Comparison of ENCODE assay signal across 12 cellular contexts in the genomic region with DNA sequence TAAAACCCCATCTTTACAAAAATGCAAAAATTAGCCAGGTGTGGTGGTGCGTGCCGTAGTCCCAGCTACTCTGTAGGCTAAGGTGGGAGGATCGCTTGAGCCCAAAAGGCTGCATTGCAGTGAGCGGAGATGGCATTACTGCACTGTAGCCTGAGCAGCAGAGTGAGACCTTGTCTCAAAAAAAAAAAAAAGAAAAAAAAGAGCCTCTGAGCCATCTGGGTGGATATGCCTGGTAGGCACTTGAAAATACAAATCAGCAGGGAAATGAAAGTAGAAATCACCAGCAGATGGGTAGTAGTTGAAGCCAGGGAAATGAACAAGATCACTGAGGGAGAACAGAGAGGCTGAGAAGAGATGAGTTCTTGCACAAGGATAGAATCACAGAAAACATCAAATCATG.
DNase-seq lines count a peak whose midpoint lies in the region; ATAC-seq and TF ChIP-seq lines count a peak whose summit lies in the region.
"Had no signal": no experiment of that assay in that cellular context is flagged by ENCODE, and none has a peak within 500 bp of the region (broad histone marks: within the 10 kb centered on the region; RNA-seq: fewer than 3 reads in every experiment).

No MANE protein-coding gene starts in this region.

- no peaks in the 10 kb centered on the region for H3K4me1 Mint-ChIP-seq in Calu3 (ENCODE audit: low read depth, unreplicated experiment)

- H3K27me3 ChIP-seq in Peyer's patch (no peaks in the 10 kb centered on the region), HAP-1 (ENCODE audit: low read depth) (no peaks in the 10 kb centered on the region), SJCRH30 (no peaks in the 10 kb centered on the region)
- H3K27me3 ChIP-seq: transverse colon had no signal

- no peak overlapping the region for H3K4me3 Mint-ChIP-seq in Calu3 (ENCODE audit: low read depth, unreplicated experiment)
- H3K4me3 Mint-ChIP-seq: activated T-cell treated with anti-CD3 and anti-CD28 coated beads, Interleukin-2, amount 50 U/mL, for 24 hours had no signal

- no peaks in the 10 kb centered on the region for H3K9me3 Mint-ChIP-seq in Calu3 (ENCODE audit: low read depth, unreplicated experiment)
- H3K9me3 Mint-ChIP-seq: activated T-cell treated with anti-CD3 and anti-CD28 coated beads, Interleukin-2, amount 50 U/mL, for 24 hours had no signal

- no peaks in the 10 kb centered on the region for H3K36me3 Mint-ChIP-seq in Calu3 (ENCODE audit: insufficient read depth, unreplicated experiment)

- in situ Hi-C loops in HAP-1 (cut with MboI; ENCODE audit: low sequenced_read_pairs), result no loop called here

- CTCF ChIA-PET in Calu3 (lab: Charles Lee), result interaction anchor here (1.0 kb wide), 1 partner anchor 62 kb away, joined by 3 read pairs; no protein-coding TSS in a partner anchor

- TF ChIP-seq CTCF in Peyer's patch (IDR thresholded peaks at IDR 0.05) (no peak), Calu3 (IDR thresholded peaks at IDR 0.05; ENCODE audit: unreplicated experiment) (no peak)

- H3K27me3 Mint-ChIP-seq in Calu3 (ENCODE audit: unreplicated experiment), result no peaks in the 10 kb centered on the region

- no peak overlapping the region for H3K4me3 ChIP-seq in Peyer's patch
- no peak overlapping the region for H3K4me3 ChIP-seq in HAP-1
- H3K4me3 ChIP-seq in SJCRH30, result no peak overlapping the region
- H3K4me3 ChIP-seq: K562, transverse colon had no signal

- TF ChIP-seq POLR2A in Peyer's patch (IDR thresholded peaks at IDR 0.05), result no peak

- intact Hi-C loops in Calu3 (cut with micrococcal nuclease; ENCODE audit: unreplicated experiment), result no loop called here

- H3K36me3 ChIP-seq in Peyer's patch (no peaks in the 10 kb centered on the region), HAP-1 (replicated peaks) (no peaks in the 10 kb centered on the region), SJCRH30 (no peaks in the 10 kb centered on the region)
- H3K36me3 ChIP-seq: transverse colon had no signal

- no TSS peak for BruUV-seq in Calu3 (replicated peaks; lab: Mats Ljungman, UMichigan)

- no peak overlapping the region for H3K27ac Mint-ChIP-seq in Calu3 (ENCODE audit: unreplicated experiment)
- H3K27ac Mint-ChIP-seq: activated T-cell treated with anti-CD3 and anti-CD28 coated beads, Interleukin-2, amount 50 U/mL, for 24 hours had no signal

- H3K9me3 ChIP-seq in Peyer's patch (no peaks in the 10 kb centered on the region), HAP-1 (no peaks in the 10 kb centered on the region), SJCRH30 (replicated peaks) (no peaks in the 10 kb centered on the region)
- H3K9me3 ChIP-seq: transverse colon had no signal

- DNase-seq in Peyer's patch (peak in 2 of 3 donors; percentile 40 to 54), HAP-1 (ENCODE audit: low spot score in 2 of 2) (no peak), Calu3 (no peak), SJCRH30 (no peak)
- no peak for DNase-seq in activated CD8-positive, alpha-beta memory T cell treated with anti-CD3 and anti-CD28 coated beads, Interleukin-2, amount 50 U/mL, for 48 hours
- DNase-seq: activated T-cell treated with anti-CD3 and anti-CD28 coated beads, Interleukin-2, amount 50 U/mL, for 24 hours; T1000; transverse colon had no signal

- H3K27ac ChIP-seq in Peyer's patch (no peak overlapping the region), SJCRH30 (no peak overlapping the region)
- H3K27ac ChIP-seq: transverse colon had no signal

- H3K4me1 ChIP-seq in Peyer's patch (no peaks in the 10 kb centered on the region), HAP-1 (peaks cover 4% of the 10 kb centered on the region; the same call in 1 of the 2 replicates), SJCRH30 (no peaks in the 10 kb centered on the region)
- H3K4me1 ChIP-seq: transverse colon had no signal

- ATAC-seq in GM18511 (IDR thresholded peaks at IDR 0.05; ENCODE audit: unreplicated experiment), result peak; percentile 77
- peak; percentile 67 for ATAC-seq in GM21423 (IDR thresholded peaks at IDR 0.05; ENCODE audit: unreplicated experiment)
- peak; percentile 49 for ATAC-seq in HG03066 (IDR thresholded peaks at IDR 0.05; ENCODE audit: low read depth, unreplicated experiment)
- ATAC-seq: K562 had no signal

Comparison
In these comparisons a context has a peak if more than half of its experiments do, and no peak if none do; other contexts are left out.
1. DNase-seq: peak in Peyer's patch (2 of 3); none in HAP-1 (0 of 2), Calu3 (single experiment), activated CD8-positive, alpha-beta memory T cell treated with anti-CD3 and anti-CD28 coated beads, Interleukin-2, amount 50 U/mL, for 48 hours (single experiment) and SJCRH30 (0 of 2).
2. Peak in every context shown above with its lines, with median percentiles within 50 percentile points of each other: ATAC-seq.